In genomic region chr14:54864526-54864925, GRCh38 we compare ENCODE assay signal across 1 cellular context.
TF ChIP-seq lines count a peak whose summit lies in the region.

No MANE protein-coding gene starts in this region.

TF ChIP-seq in HepG2, 621 proteins besides CTCF, POLR2A, EP300 and RAD21 (continued from another document):
- TF ChIP-seq ZHX2 (IDR thresholded peaks at IDR 0.05; ENCODE audit: low read depth) (no peak), ZHX2 (CRISPR knock-in tag; IDR thresholded peaks at IDR 0.05; ENCODE audit: borderline replicate concordance) (no peak), CCAR2 (optimal IDR thresholded peaks at IDR 0.05; ENCODE audit: low read depth, low read length) (no peak)
